36 cellular contexts compared by ENCODE assay signal in the genomic region with DNA sequence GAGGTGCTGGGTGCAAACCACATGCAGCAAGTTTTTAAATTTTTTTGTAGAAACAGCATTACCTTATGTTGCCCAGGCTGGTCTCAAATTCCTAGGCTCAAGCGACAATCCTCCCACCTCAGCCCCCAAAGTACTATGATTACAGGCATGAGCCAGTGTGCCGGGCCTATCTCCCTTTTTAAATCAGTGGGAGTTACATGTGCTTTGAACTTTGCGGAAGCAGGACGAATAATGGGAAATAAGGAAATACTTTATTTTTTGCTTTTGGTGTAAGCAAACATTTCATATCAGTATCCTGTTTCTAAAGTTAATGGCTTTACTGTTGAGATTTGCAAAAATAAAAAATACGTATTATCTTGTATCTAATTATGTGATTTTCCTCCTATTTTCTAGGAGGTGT.
"Had no signal": no experiment of that assay in that cellular context is flagged by ENCODE, and none has a peak within 500 bp of the region (broad histone marks: within the 10 kb centered on the region; RNA-seq: fewer than 3 reads in every experiment).

No MANE protein-coding gene starts in this region.

- H3K9me3 ChIP-seq: ascending aorta, MG63, Peyer's patch had no signal

- ATAC-seq: activated T-cell treated with anti-CD3 and anti-CD28 coated beads, Interleukin-2, amount 50 U/mL, for 72 hours; activated T-helper 17 cell treated with anti-CD3 and anti-CD28 coated beads, Interleukin-2, amount 50 U/mL, for 72 hours; PC-3; T-cell had no signal

- H3K27ac ChIP-seq: cardiac muscle cell, Peyer's patch, VCaP had no signal

- DNase-seq: activated B cell treated with CpG ODN at 0.5 μM for 24 hours; activated CD4-positive, alpha-beta memory T cell treated with anti-CD3 and anti-CD28 coated beads for 36 hours; activated CD4-positive, alpha-beta T cell treated with anti-CD3 and anti-CD28 coated beads for 4 hours; activated CD4-positive, alpha-beta T cell treated with anti-CD3 and anti-CD28 coated beads, Interleukin-2, amount 50 U/mL, for 1 hour; activated CD4-positive, CD25-positive, alpha-beta regulatory T cell treated with anti-CD3 and anti-CD28 coated beads, Interleukin-2, amount 50 U/mL, for 72 hours; activated CD8-positive, alpha-beta memory T cell treated with anti-CD3 and anti-CD28 coated beads for 24 hours; activated effector memory CD4-positive, alpha-beta T cell treated with anti-CD3 and anti-CD28 coated beads, Interleukin-2, amount 50 U/mL, for 16 hours; activated naive CD4-positive, alpha-beta T cell; activated naive CD4-positive, alpha-beta T cell treated with anti-CD3 and anti-CD28 coated beads, Interleukin-2, amount 50 U/mL, for 16 hours; activated naive CD8-positive, alpha-beta T cell treated with anti-CD3 and anti-CD28 coated beads, Interleukin-2, amount 10 ng/mL, durations not matched to agents 7 days and 5 days; activated T-cell treated with anti-CD3 and anti-CD28 coated beads, Interleukin-2, amount 50 U/mL, for 1 hour; activated T-cell treated with anti-CD3 and anti-CD28 coated beads, Interleukin-2, amount 50 U/mL, for 72 hours; amygdala; Kasumi-1; KG1; MG63; NCI-H1048; NCI-H1105 treated with DMSO at 0.1 percent for 48 hours; NCI-H1436; NCI-H1694; NCI-H1930; NCI-H2081 treated with DMSO at 0.1 percent for 48 hours; NCI-H345; NCI-H524 treated with DMSO at 0.1 percent for 48 hours; NK-92 treated with Interleukin-12 subunit alpha and Interleukin-12 subunit beta, amount 100 ng/mL, for 24 hours; PC-3; Peyer's patch; RPMI8226; SIG-M5; T-cell; T-helper 2 cell; T-helper 9 cell had no signal

- H3K36me3 ChIP-seq: MG63 had no signal

- H3K27me3 ChIP-seq: ascending aorta, cardiac muscle cell, MG63, Peyer's patch had no signal

- H3K4me3 ChIP-seq: ascending aorta, cardiac muscle cell, MG63, Peyer's patch had no signal
